In the genomic region with DNA sequence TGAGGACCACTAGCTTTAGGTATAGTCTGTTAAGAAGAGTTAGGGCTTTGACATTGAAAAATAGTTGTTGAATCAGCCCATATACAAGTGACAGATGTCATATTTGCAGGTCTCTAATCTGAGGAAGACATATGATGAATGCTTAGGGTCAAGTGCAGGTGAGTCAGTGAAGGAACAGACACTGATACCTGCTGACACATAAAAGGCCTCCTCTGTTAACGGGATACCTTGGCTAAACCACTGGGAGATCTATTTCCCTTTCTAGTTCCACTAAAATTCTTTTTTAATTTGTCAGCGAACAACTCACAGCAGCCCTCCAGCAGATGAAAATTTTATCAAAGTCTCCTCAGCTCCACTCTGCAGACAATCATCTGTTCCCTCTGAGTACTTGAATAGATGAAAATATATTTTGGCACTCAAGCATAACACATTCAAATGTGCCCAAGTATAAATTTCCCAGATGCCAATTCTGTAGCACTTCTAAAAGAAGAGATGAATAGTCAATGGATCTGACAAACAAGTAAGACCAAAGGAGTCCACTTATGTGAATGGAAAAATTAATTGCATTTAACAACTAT, we compare ENCODE assay signal across 19 cellular contexts.
"Had no signal": no experiment of that assay in that cellular context is flagged by ENCODE, and none has a peak within 500 bp of the region (broad histone marks: within the 10 kb centered on the region; RNA-seq: fewer than 3 reads in every experiment).

No MANE protein-coding gene starts in this region.

- H3K27me3 Mint-ChIP-seq: activated naive CD8-positive, alpha-beta T cell treated with anti-CD3 and anti-CD28 coated beads, Interleukin-2, amount 50 U/mL, for 24 hours; effector memory CD8-positive, alpha-beta T cell; stimulated activated naive CD8-positive, alpha-beta T cell treated with anti-CD3 and anti-CD28 coated beads, Interleukin-15, amount 100 ng/mL, for 72 hours had no signal

- H3K9me3 ChIP-seq: testis, upper lobe of left lung had no signal

- H3K27ac Mint-ChIP-seq: activated naive CD4-positive, alpha-beta T cell treated with anti-CD3 and anti-CD28 coated beads for 36 hours; activated naive CD8-positive, alpha-beta T cell treated with anti-CD3 and anti-CD28 coated beads, Interleukin-2, amount 50 U/mL, for 24 hours; activated T-helper 2 cell treated with anti-CD3 and anti-CD28 coated beads, Interferon-gamma antibody, Interleukin-2, Interleukin-4, amounts not matched to agents 10 μg/mL and 5 μg/mL and 100 μg/mL, durations not matched to agents 14 hours and 24 hours and 36 hours; effector memory CD8-positive, alpha-beta T cell had no signal

- H3K9me3 Mint-ChIP-seq: activated naive CD4-positive, alpha-beta T cell treated with anti-CD3 and anti-CD28 coated beads for 36 hours; activated naive CD8-positive, alpha-beta T cell treated with anti-CD3 and anti-CD28 coated beads, Interleukin-2, amount 50 U/mL, for 24 hours; activated T-helper 2 cell treated with anti-CD3 and anti-CD28 coated beads, Interferon-gamma antibody, Interleukin-2, Interleukin-4, amounts not matched to agents 10 μg/mL and 5 μg/mL and 100 μg/mL, durations not matched to agents 14 hours and 24 hours and 36 hours; effector memory CD8-positive, alpha-beta T cell had no signal

- H3K4me3 ChIP-seq: gastroesophageal sphincter, spleen, testis, upper lobe of left lung had no signal

- ATAC-seq: activated naive CD8-positive, alpha-beta T cell treated with anti-CD3 and anti-CD28 coated beads, Interleukin-2, amount 50 U/mL, for 24 hours; effector memory CD8-positive, alpha-beta T cell; gastroesophageal sphincter; sciatic nerve; stimulated activated naive CD8-positive, alpha-beta T cell treated with anti-CD3 and anti-CD28 coated beads, Interleukin-15, amount 100 ng/mL, for 72 hours had no signal

- DNase-seq: activated CD4-positive, alpha-beta T cell treated with anti-CD3 and anti-CD28 coated beads for 1 hour; activated CD4-positive, alpha-beta T cell treated with anti-CD3 and anti-CD28 coated beads, Interleukin-2, amount 50 U/mL, for 4 hours; activated naive CD4-positive, alpha-beta T cell treated with anti-CD3 and anti-CD28 coated beads for 36 hours; activated naive CD8-positive, alpha-beta T cell treated with anti-CD3 and anti-CD28 coated beads, Interleukin-2, amount 50 U/mL, for 24 hours; activated T-cell treated with anti-CD3 and anti-CD28 coated beads for 4 hours; aorta; dermis blood vessel endothelial cell; effector memory CD8-positive, alpha-beta T cell; kidney; spleen; stimulated activated naive CD8-positive, alpha-beta T cell treated with anti-CD3 and anti-CD28 coated beads, Interleukin-15, amount 100 ng/mL, for 72 hours; T-helper 1 cell; T1000; testis; upper lobe of left lung had no signal

- H3K27me3 ChIP-seq: gastroesophageal sphincter, spleen, testis, upper lobe of left lung had no signal

- H3K27ac ChIP-seq: gastroesophageal sphincter, spleen, testis, upper lobe of left lung had no signal

- H3K4me1 Mint-ChIP-seq: activated naive CD8-positive, alpha-beta T cell treated with anti-CD3 and anti-CD28 coated beads, Interleukin-2, amount 50 U/mL, for 24 hours; neural crest cell; stimulated activated naive CD8-positive, alpha-beta T cell treated with anti-CD3 and anti-CD28 coated beads, Interleukin-15, amount 100 ng/mL, for 72 hours had no signal

- H3K4me3 Mint-ChIP-seq: activated naive CD4-positive, alpha-beta T cell treated with anti-CD3 and anti-CD28 coated beads for 36 hours; activated naive CD8-positive, alpha-beta T cell treated with anti-CD3 and anti-CD28 coated beads, Interleukin-2, amount 50 U/mL, for 24 hours; effector memory CD8-positive, alpha-beta T cell; neural crest cell; stimulated activated naive CD8-positive, alpha-beta T cell treated with anti-CD3 and anti-CD28 coated beads, Interleukin-15, amount 100 ng/mL, for 72 hours had no signal

- H3K4me1 ChIP-seq: gastroesophageal sphincter, spleen, testis, upper lobe of left lung had no signal

- FAIRE-seq: kidney had no signal
